In the genomic region with DNA sequence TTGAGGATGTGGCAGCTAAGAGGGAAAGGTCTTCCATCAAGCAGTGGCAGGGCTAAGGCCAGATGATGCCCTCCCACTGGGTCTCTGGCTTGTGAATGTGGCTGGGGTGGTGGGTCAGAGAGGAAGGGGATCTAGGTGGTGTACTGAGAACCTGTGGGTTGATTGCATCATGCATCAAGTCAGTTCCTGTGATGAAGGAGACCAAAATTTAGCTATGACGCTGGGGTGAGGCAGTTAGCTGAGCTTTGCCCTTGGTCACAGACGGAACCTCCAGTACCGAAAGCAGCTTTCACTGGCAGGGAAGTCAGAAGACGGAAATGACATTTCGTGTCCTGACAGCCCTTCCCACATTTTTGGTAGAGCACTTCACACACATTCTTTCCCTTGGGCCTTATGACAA, we compare ENCODE assay signal across 1 cellular context.
TF ChIP-seq lines count a peak whose summit lies in the region.

No MANE protein-coding gene starts in this region.

TF ChIP-seq in HepG2, 621 proteins besides CTCF, POLR2A, EP300 and RAD21:
- peak; percentile 64 for TF ChIP-seq ATF7 (IDR thresholded peaks at IDR 0.05)
- TF ChIP-seq ATF7 (CRISPR knock-in tag; IDR thresholded peaks at IDR 0.05): no peak
- TF ChIP-seq REL (CRISPR knock-in tag; conservative IDR thresholded peaks at IDR 0.05): no peak
- TF ChIP-seq ZBTB1 (CRISPR knock-in tag; IDR thresholded peaks at IDR 0.05; ENCODE audit: borderline replicate concordance): no peak
- TF ChIP-seq ZNF503 (CRISPR knock-in tag; IDR thresholded peaks at IDR 0.05): no peak
- TF ChIP-seq GFI1 (CRISPR knock-in tag; IDR thresholded peaks at IDR 0.05; ENCODE audit: borderline replicate concordance): no peak
- TF ChIP-seq ZNF143 (CRISPR knock-in tag; IDR thresholded peaks at IDR 0.05): no peak
- TF ChIP-seq NR2F6 (IDR thresholded peaks at IDR 0.05): no peak
- no peak for TF ChIP-seq NR2F6 (CRISPR knock-in tag; IDR thresholded peaks at IDR 0.05)
- peak; percentile 26; the same call in 1 of the 2 replicates for TF ChIP-seq CEBPB (IDR thresholded peaks at IDR 0.05; ENCODE audit: borderline replicate concordance, low read depth, low read length)
TF ChIP-seq in HepG2: peak in this region for 2.
